ENCODE assay signal across 3 cellular contexts in the genomic region with DNA sequence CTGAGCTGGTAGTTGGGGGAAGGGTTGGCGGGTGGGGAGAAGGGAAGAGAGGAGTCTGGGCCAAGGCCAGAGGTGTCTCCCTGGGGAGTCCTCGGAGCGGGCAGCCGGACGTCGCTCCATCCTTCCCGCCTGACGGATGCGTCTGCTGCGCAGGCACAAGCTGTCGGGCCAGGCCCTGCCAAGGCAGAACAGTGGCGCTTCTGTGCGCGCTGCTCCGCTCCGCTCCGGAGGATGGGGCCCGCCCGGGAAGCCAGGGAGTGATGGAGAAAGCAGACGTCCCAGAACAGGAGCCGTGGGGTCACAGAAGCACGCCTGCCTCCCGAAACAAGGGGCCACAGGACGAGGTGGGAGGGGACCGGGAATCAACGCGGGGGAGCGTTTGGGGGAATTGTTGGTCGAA. TPM values are rescaled to one million over a fixed set of nuclear protein-coding genes. Genes with fewer than 3 reads are reported as not detected.
"Had no signal": no experiment of that assay in that cellular context is flagged by ENCODE, and none has a peak within 500 bp of the region (broad histone marks: within the 10 kb centered on the region; RNA-seq: fewer than 3 reads in every experiment).

No MANE protein-coding gene starts in this region.

RNA-seq across cellular contexts. Expression of a gene that starts 52.6 kb away (rescaled TPM):
- total RNA-seq: activated CD4-positive, alpha-beta T cell treated with anti-CD3 and anti-CD28 coated beads for 36 hours; Right ventricle myocardium superior; T-helper 2 cell treated with Interferon-gamma antibody and Interleukin-4, amounts not matched to agents 100 ng/mL and 5 ng/mL, for 36 hours had no signal
